In genomic region chr1:204829133-204829532, GRCh38 we compare ENCODE assay signal across 9 cellular contexts. TPM values are rescaled to one million over a fixed set of nuclear protein-coding genes. Genes with fewer than 3 reads are reported as not detected.
DNase-seq lines count a peak whose midpoint lies in the region; ATAC-seq and TF ChIP-seq lines count a peak whose summit lies in the region.
"Had no signal": no experiment of that assay in that cellular context is flagged by ENCODE, and none has a peak within 500 bp of the region (broad histone marks: within the 10 kb centered on the region; RNA-seq: fewer than 3 reads in every experiment).

No MANE protein-coding gene starts in this region.

- peaks cover 24% of the 10 kb centered on the region for H3K27me3 ChIP-seq in HCT116 (ENCODE audit: insufficient read depth, low read length)
- peaks cover 29% of the 10 kb centered on the region for H3K27me3 ChIP-seq in iPS-15b (ENCODE audit: control insufficient read depth, insufficient read depth, low read length)

- no peak overlapping the region for H2AFZ ChIP-seq in HCT116 (ENCODE audit: low read depth, low read length, poor library complexity, severe bottlenecking)

- H3K27me3 Mint-ChIP-seq in activated T-helper 17 cell treated with anti-CD3 and anti-CD28 coated beads, Interleukin-2, amount 50 U/mL, for 72 hours, result peaks cover 36% of the 10 kb centered on the region

- H4K20me1 ChIP-seq in HCT116 (ENCODE audit: insufficient read depth), result no peaks in the 10 kb centered on the region

- DNase-seq in HCT116 (ENCODE audit: low read depth, low spot score), result no peak
- no peak for DNase-seq in stimulated activated CD4-positive, alpha-beta T cell treated with anti-CD3 and anti-CD28 coated beads, Interleukin-1b, Interleukin-23, amount 100 ng/mL, for 48 hours
- DNase-seq: effector CD8-positive, alpha-beta T cell had no signal

- H3K9me3 Mint-ChIP-seq in activated T-helper 17 cell treated with anti-CD3 and anti-CD28 coated beads, Interleukin-2, amount 50 U/mL, for 72 hours, result no peaks in the 10 kb centered on the region

- peak overlapping the region; percentile 51 for H3K4me3 Mint-ChIP-seq in activated T-helper 17 cell treated with anti-CD3 and anti-CD28 coated beads, Interleukin-2, amount 50 U/mL, for 72 hours

- no peak for TF ChIP-seq POLR2A in HCT116 (IDR thresholded peaks at IDR 0.05; ENCODE audit: borderline replicate concordance, extremely low read depth, insufficient read depth, insufficient read length)

- no peak for TF ChIP-seq RAD21 in HCT116 (IDR thresholded peaks at IDR 0.05; ENCODE audit: low read depth)

- no peaks in the 10 kb centered on the region for H3K9me2 ChIP-seq in HCT116 (ENCODE audit: insufficient read depth)

- POLR2A ChIA-PET in HCT116 (lab: Charles Lee), result no interaction called here

- H3K27ac ChIP-seq in HCT116 (ENCODE audit: low read depth, low read length) (no peak overlapping the region), skin epidermis (no peak overlapping the region)

- H3K36me3 ChIP-seq in HCT116 (ENCODE audit: control insufficient read depth in 1 of 2, insufficient read depth in 2 of 2, low read length in 2 of 2) (no peaks in the 10 kb centered on the region), iPS-15b (ENCODE audit: control insufficient read depth, insufficient read depth, low read length) (no peaks in the 10 kb centered on the region)

- RAD21 ChIA-PET in HCT116 (lab: Charles Lee; ENCODE audit: low non-redundant PET in 1 of 2, low total read pairs in 2 of 2, uncharacterized antibody in 2 of 2, unreplicated experiment in 2 of 2), result no interaction called here

- peaks cover 6% of the 10 kb centered on the region for H3K4me1 Mint-ChIP-seq in activated T-helper 17 cell treated with anti-CD3 and anti-CD28 coated beads, Interleukin-2, amount 50 U/mL, for 72 hours

- intact Hi-C loops in HCT116 (cut with micrococcal nuclease), result no loop called here

- H3K4me2 ChIP-seq in HCT116 (ENCODE audit: low read length), result peak overlapping the region; percentile 35; the same call in 1 of the 2 replicates

- ATAC-seq in HCT116, result no peak
- no peak for ATAC-seq in activated T-helper 17 cell treated with anti-CD3 and anti-CD28 coated beads, Interleukin-2, amount 50 U/mL, for 72 hours (replicated peaks)
- no peak for ATAC-seq in HG02763 (IDR thresholded peaks at IDR 0.05; ENCODE audit: unreplicated experiment)
- ATAC-seq in HG02981 (IDR thresholded peaks at IDR 0.05; ENCODE audit: unreplicated experiment), result no peak

- peaks cover 2 to 3% of the 10 kb centered on the region in 2 experiments; a peak in 2 of 4 replicates for H3K4me1 ChIP-seq in HCT116 (ENCODE audit: control insufficient read depth in 1 of 2, insufficient read depth in 2 of 2, low read length in 2 of 2)
- H3K4me1 ChIP-seq in iPS-15b (ENCODE audit: control insufficient read depth, insufficient read depth, low read length), result peaks cover 17% of the 10 kb centered on the region

- H3K9me3 ChIP-seq in HCT116 (ENCODE audit: control insufficient read depth in 1 of 2, insufficient read depth in 1 of 2, low read depth in 1 of 2, low read length in 2 of 2), result no peaks in the 10 kb centered on the region
- no peaks in the 10 kb centered on the region for H3K9me3 ChIP-seq in iPS-15b (ENCODE audit: control insufficient read depth, insufficient read depth, low read length)

- no peaks in the 10 kb centered on the region for H3K36me3 Mint-ChIP-seq in activated T-helper 17 cell treated with anti-CD3 and anti-CD28 coated beads, Interleukin-2, amount 50 U/mL, for 72 hours (ENCODE audit: low read depth)

- H3K79me2 ChIP-seq in HCT116 (ENCODE audit: insufficient read depth, low read length), result no peaks in the 10 kb centered on the region

- H3K9ac ChIP-seq in HCT116 (ENCODE audit: low read length) (no peak overlapping the region), iPS-15b (ENCODE audit: low read depth, low read length) (peak overlapping the region; percentile 9)

- H3K27ac Mint-ChIP-seq in activated T-helper 17 cell treated with anti-CD3 and anti-CD28 coated beads, Interleukin-2, amount 50 U/mL, for 72 hours, result no peak overlapping the region

- BruUV-seq in HCT116 (replicated peaks; lab: Mats Ljungman, UMichigan), result no TSS peak

- H3K4me3 ChIP-seq in HCT116 (replicated peaks in 1 of 2; ENCODE audit: low read depth in 1 of 2, low read length in 2 of 2) (no peak overlapping the region), iPS-15b (ENCODE audit: low read depth, low read length) (peak overlapping the region; percentile 75), skin epidermis (peak overlapping the region in 5 of 7 experiments; percentile 8 to 33 (median 20))

- TF ChIP-seq CTCF in HCT116 (IDR thresholded peaks at IDR 0.05 in 2 of 3, conservative IDR thresholded peaks at IDR 0.05 in 1 of 3; ENCODE audit: borderline replicate concordance in 1 of 3, insufficient read depth in 1 of 3, low read depth in 2 of 3, low read length in 2 of 3), result no peak

- CTCF ChIA-PET in HCT116 (lab: Charles Lee), result no interaction called here

TF ChIP-seq in HCT116, 20 proteins besides CTCF, POLR2A, EP300 and RAD21:
- TF ChIP-seq JUND (IDR thresholded peaks at IDR 0.05) (no peak), ZFX (IDR thresholded peaks at IDR 0.05) (no peak), CBX3 (IDR thresholded peaks at IDR 0.05; ENCODE audit: low read depth) (no peak), EGR1 (IDR thresholded peaks at IDR 0.05; ENCODE audit: low read depth) (no peak), REST (IDR thresholded peaks at IDR 0.05; ENCODE audit: low read depth) (no peak), ELF1 (IDR thresholded peaks at IDR 0.05; ENCODE audit: borderline replicate concordance, low read depth) (no peak), ATF3 (IDR thresholded peaks at IDR 0.05) (no peak), ZNF274 (IDR thresholded peaks at IDR 0.05; ENCODE audit: low read depth, low read length) (no peak), ZBTB33 (IDR thresholded peaks at IDR 0.05; ENCODE audit: extremely low read depth, insufficient replicate concordance, low read length) (no peak), SIN3A (IDR thresholded peaks at IDR 0.05; ENCODE audit: low read depth) (no peak), YY1 (IDR thresholded peaks at IDR 0.05; ENCODE audit: extremely low read depth, insufficient replicate concordance, low read depth, low read length) (no peak), TCF7L2 (IDR thresholded peaks at IDR 0.05; ENCODE audit: borderline replicate concordance, extremely low read depth, insufficient read depth, insufficient read length) (no peak), SP1 (IDR thresholded peaks at IDR 0.05; ENCODE audit: low read depth) (no peak), MAX (IDR thresholded peaks at IDR 0.05) (no peak), POLR2AphosphoS5 (IDR thresholded peaks at IDR 0.05; ENCODE audit: low read depth, low read length) (no peak)

RNA-seq across cellular contexts. Expression of gene NFASC, which starts 41.5 kb away (rescaled TPM):
- 0.57 TPM for total RNA-seq in HCT116 (2021; ENCODE audit: unreplicated experiment)
- 0.34 and 0.37 TPM in 2 replicates for polyA plus RNA-seq in HCT116 (2012)
- total RNA-seq in activated T-helper 17 cell treated with anti-CD3 and anti-CD28 coated beads, Interleukin-2, amount 50 U/mL, for 72 hours, result under 1 TPM; 0.21 to 0.65 TPM
- total RNA-seq: HT-29 had no signal

Comparison
In these comparisons a context has a peak if more than half of its experiments do, and no peak if none do; other contexts are left out.
1. H3K4me3 ChIP-seq: peak in iPS-15b (single experiment) and skin epidermis (5 of 7); none in HCT116 (0 of 2).